19 cellular contexts compared by ENCODE assay signal in the genomic region with DNA sequence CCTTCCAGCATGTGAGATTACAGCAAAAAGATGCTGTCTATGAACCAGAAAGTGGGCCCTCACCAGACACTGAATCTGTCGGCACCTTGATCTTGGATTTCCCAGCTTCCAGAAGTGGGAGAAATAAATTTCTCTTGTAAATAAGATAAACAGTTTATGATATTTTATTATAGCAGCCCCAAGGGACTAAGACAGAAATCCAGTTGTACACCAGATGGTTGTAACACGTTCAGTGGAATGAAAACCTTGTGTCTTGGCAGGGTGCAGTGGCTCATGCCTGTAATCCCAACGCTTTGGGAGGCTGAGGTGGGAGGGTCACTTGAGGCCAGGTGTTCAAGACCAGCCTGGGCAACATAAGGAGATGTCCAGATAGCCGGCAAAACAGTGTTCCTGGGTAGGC.
A peak's percentile ranks its signal among the peaks of the same experiment; 100 is the strongest.
DNase-seq lines count a peak whose midpoint lies in the region; ATAC-seq lines count a peak whose summit lies in the region.
"Had no signal": no experiment of that assay in that cellular context is flagged by ENCODE, and none has a peak within 500 bp of the region (broad histone marks: within the 10 kb centered on the region; RNA-seq: fewer than 3 reads in every experiment).

No MANE protein-coding gene starts in this region.

- ATAC-seq in Right ventricle myocardium superior (ENCODE audit: poor library complexity) = peak; percentile 56
- ATAC-seq in HG02642 (IDR thresholded peaks at IDR 0.05; ENCODE audit: poor library complexity, unreplicated experiment) = no peak
- ATAC-seq: HCT116, PC-3 had no signal

- intact Hi-C loops in Right ventricle myocardium superior (cut with DNase I) (no loop called here), cardiac septum (cut with DNase I) (no loop called here)

- DNase-seq in DMS 273 (lab: John Stamatoyannopoulos, UW; ENCODE audit: unreplicated experiment) (peak; percentile 46), DMS 273 treated with DMSO at 0.1 percent for 48 hours (lab: John Stamatoyannopoulos, UW) (no peak), Right ventricle myocardium superior (no peak), cardiac septum (ENCODE audit: low spot score) (no peak), SK-N-DZ (ENCODE audit: low spot score) (peak; percentile 42), mesenteric fat pad (ENCODE audit: low spot score) (peak; percentile 45), mucosa of gallbladder (ENCODE audit: low spot score) (no peak)
- DNase-seq: BE2C; Calu3; NCI-H1048; NCI-H1417; NCI-H187; NCI-H2107; NCI-H510A; NCI-H748 treated with DMSO at 0.1 percent for 48 hours; NK-92 treated with Interleukin-12 subunit alpha and Interleukin-12 subunit beta, amount 100 ng/mL, for 24 hours; PC-3 had no signal

Comparison
In these comparisons a context has a peak if more than half of its experiments do, and no peak if none do; other contexts are left out.
1. DNase-seq: peak in DMS 273 (single experiment), SK-N-DZ (single experiment) and mesenteric fat pad (single experiment); none in DMS 273 treated with DMSO at 0.1 percent for 48 hours (single experiment), Right ventricle myocardium superior (single experiment), cardiac septum (single experiment) and mucosa of gallbladder (single experiment).